Comparison of ENCODE assay signal across 1 cellular context in the genomic region with DNA sequence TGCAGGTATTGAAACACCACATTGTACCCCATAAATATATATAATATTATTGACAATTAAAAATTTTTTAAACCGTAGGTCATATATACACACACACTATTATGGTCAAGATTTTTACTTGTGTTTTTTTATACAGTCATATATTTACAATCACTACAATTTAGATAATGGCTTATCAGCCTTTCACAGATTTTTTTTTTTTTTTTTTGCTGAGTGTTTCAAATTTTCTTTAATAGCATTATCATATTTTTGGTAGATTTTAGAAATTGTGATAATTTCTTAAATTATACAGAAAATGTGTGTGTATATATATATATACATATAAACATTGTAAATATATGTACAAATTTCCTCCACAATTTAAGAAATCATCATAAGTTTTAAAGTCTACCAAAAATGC.
A peak's percentile ranks its signal among the peaks of the same experiment; 100 is the strongest.
TF ChIP-seq lines count a peak whose summit lies in the region.

No MANE protein-coding gene starts in this region.

TF ChIP-seq in HepG2, 621 proteins besides CTCF, POLR2A, EP300 and RAD21:
- TF ChIP-seq MTF1 (CRISPR knock-in tag; IDR thresholded peaks at IDR 0.05) (no peak), ZNF550 (CRISPR knock-in tag; IDR thresholded peaks at IDR 0.05; ENCODE audit: borderline replicate concordance) (no peak), SNRNP70 (IDR thresholded peaks at IDR 0.05; ENCODE audit: low read depth, low read length) (no peak), ZNF280B (CRISPR knock-in tag; IDR thresholded peaks at IDR 0.05; ENCODE audit: borderline replicate concordance) (no peak), ATM (IDR thresholded peaks at IDR 0.05; ENCODE audit: borderline replicate concordance) (no peak), NR2F1 (CRISPR knock-in tag; IDR thresholded peaks at IDR 0.05) (no peak), ZNF776 (CRISPR knock-in tag; IDR thresholded peaks at IDR 0.05) (no peak), HIVEP1 (CRISPR knock-in tag; IDR thresholded peaks at IDR 0.05) (no peak), ZNF33B (CRISPR knock-in tag; IDR thresholded peaks at IDR 0.05) (no peak), ATF7-NPFF (CRISPR knock-in tag; IDR thresholded peaks at IDR 0.05; ENCODE audit: low read depth) (no peak), MAFK (conservative IDR thresholded peaks at IDR 0.05 in 1 of 2, IDR thresholded peaks at IDR 0.05 in 1 of 2; ENCODE audit: low read length in 2 of 2) (peak in 1 of 2 experiments; percentile 74; a peak in 2 of 4 replicates), MAFF (IDR thresholded peaks at IDR 0.05; ENCODE audit: low read depth, low read length) (peak; percentile 58; the same call in 1 of the 2 replicates), ZNF678 (CRISPR knock-in tag; IDR thresholded peaks at IDR 0.05) (no peak), ZNF232 (CRISPR knock-in tag; IDR thresholded peaks at IDR 0.05; ENCODE audit: borderline replicate concordance) (no peak), PAXIP1 (CRISPR knock-in tag; conservative IDR thresholded peaks at IDR 0.05) (no peak)
